In the genomic region with DNA sequence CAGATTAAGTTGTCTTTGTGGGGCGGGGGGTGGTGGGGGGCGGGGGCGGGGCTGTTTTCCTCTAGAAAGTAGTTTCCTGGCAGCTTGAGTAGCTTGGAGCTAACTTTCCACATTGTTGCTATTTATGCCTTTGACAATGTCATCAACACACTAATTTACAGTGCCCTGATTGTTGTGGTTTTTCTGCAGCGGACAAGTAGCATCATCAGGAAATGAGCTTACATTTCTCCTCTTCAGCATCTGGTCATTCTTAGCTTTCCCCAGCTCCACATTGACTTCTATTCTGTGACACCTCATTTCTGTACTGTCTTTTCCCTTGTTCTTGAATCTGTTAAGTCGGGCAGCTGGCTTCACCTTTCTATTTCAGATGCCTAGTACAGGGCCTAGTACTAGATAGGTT, we compare ENCODE assay signal across 28 cellular contexts.
"Had no signal": no experiment of that assay in that cellular context is flagged by ENCODE, and none has a peak within 500 bp of the region (broad histone marks: within the 10 kb centered on the region; RNA-seq: fewer than 3 reads in every experiment).

No MANE protein-coding gene starts in this region.

- ATAC-seq: activated CD8-positive, alpha-beta memory T cell treated with anti-CD3 and anti-CD28 coated beads, Interleukin-2, amount 10 ng/mL, durations not matched to agents 7 days and 5 days; activated naive CD8-positive, alpha-beta T cell treated with anti-CD3 and anti-CD28 coated beads, Interleukin-2, amount 50 U/mL, for 24 hours; PC-3 had no signal

- DNase-seq: activated CD4-positive, alpha-beta memory T cell treated with anti-CD3 and anti-CD28 coated beads, Interleukin-2, amount 10 ng/mL, durations not matched to agents 7 days and 5 days; activated CD4-positive, alpha-beta T cell treated with anti-CD3 and anti-CD28 coated beads for 1 hour; activated CD4-positive, alpha-beta T cell treated with anti-CD3 and anti-CD28 coated beads for 48 hours; activated CD4-positive, CD25-positive, alpha-beta regulatory T cell; activated CD8-positive, alpha-beta memory T cell treated with anti-CD3 and anti-CD28 coated beads for 24 hours; activated CD8-positive, alpha-beta memory T cell treated with anti-CD3 and anti-CD28 coated beads, Interleukin-2, amount 10 ng/mL, durations not matched to agents 7 days and 5 days; activated CD8-positive, alpha-beta memory T cell treated with anti-CD3 and anti-CD28 coated beads, Interleukin-2, amount 50 U/mL, for 48 hours; activated effector memory CD4-positive, alpha-beta T cell treated with Interleukin-2 at 50 U/mL for 16 hours; activated naive CD4-positive, alpha-beta T cell treated with anti-CD3 and anti-CD28 coated beads, Interleukin-2, amount 10 ng/mL, durations not matched to agents 7 days and 5 days; activated naive CD8-positive, alpha-beta T cell treated with anti-CD3 and anti-CD28 coated beads, Interleukin-2, amount 50 U/mL, for 24 hours; activated T-cell treated with anti-CD3 and anti-CD28 coated beads, Interleukin-2, amount 50 U/mL, for 48 hours; caudate nucleus; cerebellar nuclear complex; NCI-H1105; NCI-H1436; NCI-H1694 treated with DMSO at 0.1 percent for 48 hours; NCI-H2029; NCI-H2107; NCI-H2171; NCI-H510A; NCI-H526; NCI-H748 treated with DMSO at 0.1 percent for 48 hours; NK-92 treated with Interleukin-12 subunit alpha and Interleukin-12 subunit beta, amount 100 ng/mL, for 24 hours; PC-3; Right ventricle myocardium superior; T1000; WERI-Rb-1 had no signal

- H3K27ac ChIP-seq: SK-N-MC, WERI-Rb-1 had no signal

- H3K36me3 ChIP-seq: WERI-Rb-1 had no signal

- H3K4me3 ChIP-seq: SK-N-MC had no signal
